Comparison of ENCODE assay signal across 1 cellular context in genomic region chr20:63497946-63498935, GRCh38.
TF ChIP-seq lines count a peak whose summit lies in the region.

No MANE protein-coding gene starts in this region.

TF ChIP-seq in HEK293, 187 proteins besides CTCF, POLR2A, EP300 and RAD21 (continued from another document):
- TF ChIP-seq PRDM2 (tag by site-specific recombination; IDR thresholded peaks at IDR 0.05; ENCODE audit: borderline replicate concordance) = no peak
- TF ChIP-seq ZSCAN5A (tag by site-specific recombination; IDR thresholded peaks at IDR 0.05) = no peak
- no peak for TF ChIP-seq BCL11B (tag by site-specific recombination; IDR thresholded peaks at IDR 0.05; ENCODE audit: low read depth)
- peak; percentile 46; the same call in 1 of the 2 replicates for TF ChIP-seq ZNF449 (tag by site-specific recombination; IDR thresholded peaks at IDR 0.05)
- TF ChIP-seq PRDM1 (tag by site-specific recombination; IDR thresholded peaks at IDR 0.05) = no peak
- peak; percentile 25; the same call in 1 of the 2 replicates for TF ChIP-seq ZNF324 (tag by site-specific recombination; IDR thresholded peaks at IDR 0.05)
- peak; percentile 49; the same call in 1 of the 2 replicates for TF ChIP-seq KLF8 (tag by site-specific recombination; IDR thresholded peaks at IDR 0.05)
- TF ChIP-seq, protein P1, sequence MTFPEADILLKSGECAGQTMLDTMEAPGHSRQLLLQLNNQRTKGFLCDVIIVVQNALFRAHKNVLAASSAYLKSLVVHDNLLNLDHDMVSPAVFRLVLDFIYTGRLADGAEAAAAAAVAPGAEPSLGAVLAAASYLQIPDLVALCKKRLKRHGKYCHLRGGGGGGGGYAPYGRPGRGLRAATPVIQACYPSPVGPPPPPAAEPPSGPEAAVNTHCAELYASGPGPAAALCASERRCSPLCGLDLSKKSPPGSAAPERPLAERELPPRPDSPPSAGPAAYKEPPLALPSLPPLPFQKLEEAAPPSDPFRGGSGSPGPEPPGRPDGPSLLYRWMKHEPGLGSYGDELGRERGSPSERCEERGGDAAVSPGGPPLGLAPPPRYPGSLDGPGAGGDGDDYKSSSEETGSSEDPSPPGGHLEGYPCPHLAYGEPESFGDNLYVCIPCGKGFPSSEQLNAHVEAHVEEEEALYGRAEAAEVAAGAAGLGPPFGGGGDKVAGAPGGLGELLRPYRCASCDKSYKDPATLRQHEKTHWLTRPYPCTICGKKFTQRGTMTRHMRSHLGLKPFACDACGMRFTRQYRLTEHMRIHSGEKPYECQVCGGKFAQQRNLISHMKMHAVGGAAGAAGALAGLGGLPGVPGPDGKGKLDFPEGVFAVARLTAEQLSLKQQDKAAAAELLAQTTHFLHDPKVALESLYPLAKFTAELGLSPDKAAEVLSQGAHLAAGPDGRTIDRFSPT (tag by site-specific recombination; IDR thresholded peaks at IDR 0.05) = peak; percentile 88
